ENCODE assay signal across 8 cellular contexts in genomic region chr16:69187891-69188451, GRCh38. TPM values are rescaled to one million over a fixed set of nuclear protein-coding genes. Genes with fewer than 3 reads are reported as not detected.
A peak's percentile ranks its signal among the peaks of the same experiment; 100 is the strongest.
DNase-seq lines count a peak whose midpoint lies in the region.

No MANE protein-coding gene starts in this region.

- POLR2A ChIA-PET in activated CD4-positive, alpha-beta memory T cell treated with anti-CD3 and anti-CD28 coated beads, Interleukin-2, amount 10 ng/mL, durations not matched to agents 7 days and 5 days (lab: Charles Lee) = interaction anchor here (0.6 to 3.8 kb wide), 13 partner anchors 8 to 377 kb away, joined by 3 to 33 read pairs (median 3); partner anchors contain the start of genes CHTF8, UTP4 and VPS4A

- CTCF ChIA-PET in activated CD4-positive, alpha-beta memory T cell treated with anti-CD3 and anti-CD28 coated beads, Interleukin-2, amount 10 ng/mL, durations not matched to agents 7 days and 5 days (lab: Charles Lee) = interaction anchor here (0.6 to 2.3 kb wide), 8 partner anchors 9 to 924 kb away, joined by 3 to 10 read pairs (median 5); partner anchors contain the start of gene SLC7A6

- peak overlapping the region; percentile 82 for H3K27ac Mint-ChIP-seq in activated CD4-positive, alpha-beta memory T cell treated with anti-CD3 and anti-CD28 coated beads, Interleukin-2, amount 10 ng/mL, durations not matched to agents 7 days and 5 days

- H3K27ac ChIP-seq in epithelial cell of prostate (peak overlapping the region; percentile 67), stomach smooth muscle (ENCODE audit: low read length) (peak overlapping the region; percentile 37)

- peak overlapping the region; percentile 64 to 77 for H3K9ac ChIP-seq in stomach smooth muscle (ENCODE audit: low read length in 2 of 2)

- no peaks in the 10 kb centered on the region for H3K36me3 ChIP-seq in stomach smooth muscle (ENCODE audit: control insufficient read depth in 2 of 2, insufficient read depth in 2 of 2, low read length in 2 of 2)

- H3K4me1 ChIP-seq in stomach smooth muscle (ENCODE audit: control insufficient read depth, insufficient read depth, low read length) = peaks cover 21% of the 10 kb centered on the region

- no peaks in the 10 kb centered on the region for H3K27me3 ChIP-seq in stomach smooth muscle (ENCODE audit: control insufficient read depth in 1 of 2, insufficient read depth in 2 of 2, low read length in 2 of 2)

- peak overlapping the region; percentile 82 to 88 for H3K4me3 ChIP-seq in stomach smooth muscle (ENCODE audit: low read length in 2 of 2)

- DNase-seq in DMS53 (lab: John Stamatoyannopoulos, UW) = peak; percentile 64
- no peak for DNase-seq in DMS53 treated with DMSO at 0.1 percent for 48 hours (lab: John Stamatoyannopoulos, UW; ENCODE audit: unreplicated experiment)
- DNase-seq in NCI-H1105 treated with DMSO at 0.1 percent for 48 hours (lab: John Stamatoyannopoulos, UW) = peak; percentile 65
- DNase-seq in activated CD4-positive, alpha-beta memory T cell treated with anti-CD3 and anti-CD28 coated beads, Interleukin-2, amount 10 ng/mL, durations not matched to agents 7 days and 5 days = peak; percentile 42
- DNase-seq in epithelial cell of prostate (ENCODE audit: low read depth, low spot score) = no peak
- DNase-seq in mucosa of gallbladder (ENCODE audit: low spot score) = peak; percentile 29
- no peak for DNase-seq in NCI-H774 (lab: John Stamatoyannopoulos, UW)

- H3K9me3 Mint-ChIP-seq in activated CD4-positive, alpha-beta memory T cell treated with anti-CD3 and anti-CD28 coated beads, Interleukin-2, amount 10 ng/mL, durations not matched to agents 7 days and 5 days = no peaks in the 10 kb centered on the region

- peaks cover 46% of the 10 kb centered on the region for H3K4me1 Mint-ChIP-seq in activated CD4-positive, alpha-beta memory T cell treated with anti-CD3 and anti-CD28 coated beads, Interleukin-2, amount 10 ng/mL, durations not matched to agents 7 days and 5 days

- H3K4me3 Mint-ChIP-seq in activated CD4-positive, alpha-beta memory T cell treated with anti-CD3 and anti-CD28 coated beads, Interleukin-2, amount 10 ng/mL, durations not matched to agents 7 days and 5 days = peak overlapping the region; percentile 82

- H3K36me3 Mint-ChIP-seq in activated CD4-positive, alpha-beta memory T cell treated with anti-CD3 and anti-CD28 coated beads, Interleukin-2, amount 10 ng/mL, durations not matched to agents 7 days and 5 days (ENCODE audit: low read depth) = peaks cover 16% of the 10 kb centered on the region

- no peaks in the 10 kb centered on the region for H3K9me3 ChIP-seq in stomach smooth muscle (ENCODE audit: control insufficient read depth in 2 of 2, low read length in 2 of 2)

- no peaks in the 10 kb centered on the region for H3K27me3 Mint-ChIP-seq in activated CD4-positive, alpha-beta memory T cell treated with anti-CD3 and anti-CD28 coated beads, Interleukin-2, amount 10 ng/mL, durations not matched to agents 7 days and 5 days

RNA-seq across cellular contexts. Expression of gene SNTB2, which starts 1.0 kb away (rescaled TPM):
- 10 to 100 TPM; 23.3 to 25.9 TPM for total RNA-seq in activated CD4-positive, alpha-beta memory T cell treated with anti-CD3 and anti-CD28 coated beads, Interleukin-2, amount 10 ng/mL, durations not matched to agents 7 days and 5 days
- 43.8 TPM for total RNA-seq in mucosa of gallbladder

RNA-seq across cellular contexts. Expression of gene UTP4, which starts 55.5 kb away (rescaled TPM):
- total RNA-seq in activated CD4-positive, alpha-beta memory T cell treated with anti-CD3 and anti-CD28 coated beads, Interleukin-2, amount 10 ng/mL, durations not matched to agents 7 days and 5 days = 10 to 100 TPM; 39.7 to 48.7 TPM
- total RNA-seq in mucosa of gallbladder = 26.0 TPM

RNA-seq across cellular contexts. Expression of gene CHTF8, which starts 55.6 kb away (rescaled TPM):
- total RNA-seq in activated CD4-positive, alpha-beta memory T cell treated with anti-CD3 and anti-CD28 coated beads, Interleukin-2, amount 10 ng/mL, durations not matched to agents 7 days and 5 days = 100 to 1,000 TPM; 133 to 138 TPM
- 98.0 TPM for total RNA-seq in mucosa of gallbladder

Comparison
In these comparisons a context has a peak if more than half of its experiments do, and no peak if none do; other contexts are left out.
1. DNase-seq: peak in DMS53 (single experiment), NCI-H1105 treated with DMSO at 0.1 percent for 48 hours (single experiment), activated CD4-positive, alpha-beta memory T cell treated with anti-CD3 and anti-CD28 coated beads, Interleukin-2, amount 10 ng/mL, durations not matched to agents 7 days and 5 days (single experiment) and mucosa of gallbladder (single experiment); none in DMS53 treated with DMSO at 0.1 percent for 48 hours (single experiment), epithelial cell of prostate (single experiment) and NCI-H774 (single experiment).